ENCODE assay signal across 9 cellular contexts in the genomic region with DNA sequence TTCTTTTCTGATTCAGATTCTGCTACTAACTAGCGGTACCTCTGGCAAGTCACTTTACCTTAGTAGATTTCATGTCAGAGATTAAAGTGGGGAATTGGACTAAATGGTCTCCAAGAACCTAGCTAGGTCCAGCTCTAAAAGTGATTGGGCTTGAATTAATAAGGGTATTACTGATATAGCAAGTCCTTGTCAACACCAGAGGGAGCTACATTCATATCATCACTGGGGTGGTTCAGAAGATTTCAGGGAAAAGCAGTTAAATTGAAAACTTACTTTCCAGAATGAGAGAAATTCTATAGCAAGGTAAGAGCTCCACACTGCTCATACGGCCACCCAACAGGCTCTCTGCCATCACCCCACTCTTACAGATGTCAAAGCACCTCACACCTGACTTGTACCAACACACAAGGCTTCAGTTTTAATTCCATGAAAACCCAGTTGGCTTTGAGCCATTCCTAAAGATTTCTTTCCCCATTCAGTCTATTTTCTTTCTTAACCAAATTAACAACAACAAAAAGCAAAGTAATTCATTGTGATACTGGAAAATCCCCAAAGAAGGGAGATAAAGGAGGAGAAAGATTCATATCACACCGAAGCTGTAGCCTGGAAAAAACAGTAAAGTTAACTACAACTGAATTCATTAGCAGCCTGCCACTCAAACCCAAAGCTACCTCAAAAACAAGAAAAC. TPM values are rescaled to one million over a fixed set of nuclear protein-coding genes. Genes with fewer than 3 reads are reported as not detected.
DNase-seq lines count a peak whose midpoint lies in the region; ATAC-seq, FAIRE-seq and TF ChIP-seq lines count a peak whose summit lies in the region.
"Had no signal": no experiment of that assay in that cellular context is flagged by ENCODE, and none has a peak within 500 bp of the region (broad histone marks: within the 10 kb centered on the region; RNA-seq: fewer than 3 reads in every experiment).

No MANE protein-coding gene starts in this region.

- H3K4me1 Mint-ChIP-seq in Caco-2 (ENCODE audit: low read depth, unreplicated experiment) (peaks cover 13% of the 10 kb centered on the region), astrocyte (ENCODE audit: low read depth, unreplicated experiment) (peaks cover 12% of the 10 kb centered on the region)

- H4K20me1 ChIP-seq in astrocyte (ENCODE audit: insufficient read depth, low read length), result no peaks in the 10 kb centered on the region

- H3K27ac Mint-ChIP-seq in Caco-2 (ENCODE audit: unreplicated experiment) (no peak overlapping the region), astrocyte (ENCODE audit: unreplicated experiment) (no peak overlapping the region)

- DNase-seq in Caco-2 (peak in 1 of 2 experiments; percentile 49), HL-60 (ENCODE audit: low read depth in 1 of 2, low spot score in 1 of 2) (peak in 1 of 2 experiments; percentile 14), astrocyte (ENCODE audit: low read depth) (peak; percentile 36), NCI-H2081 treated with DMSO at 0.1 percent for 48 hours (lab: John Stamatoyannopoulos, UW) (no peak), omental fat pad (ENCODE audit: low spot score) (no peak), COLO668 (lab: John Stamatoyannopoulos, UW; ENCODE audit: unreplicated experiment) (no peak), SIG-M5 (lab: John Stamatoyannopoulos, UW) (no peak)

- H3K9ac ChIP-seq in astrocyte (ENCODE audit: low read length), result no peak overlapping the region

- peaks cover 6% of the 10 kb centered on the region for H3K36me3 Mint-ChIP-seq in Caco-2 (ENCODE audit: insufficient read depth, unreplicated experiment)
- peaks cover 4% of the 10 kb centered on the region for H3K36me3 Mint-ChIP-seq in astrocyte (ENCODE audit: low read depth, unreplicated experiment)

- H3K27me3 ChIP-seq in Caco-2 (replicated peaks; ENCODE audit: control insufficient read depth, insufficient read depth, low read length) (no peaks in the 10 kb centered on the region), HL-60 (ENCODE audit: insufficient read depth, poor library complexity, severe bottlenecking) (no peaks in the 10 kb centered on the region), astrocyte (ENCODE audit: insufficient read depth, low read length) (no peaks in the 10 kb centered on the region), layer of hippocampus (ENCODE audit: control insufficient read depth, insufficient read depth, low read length) (no peaks in the 10 kb centered on the region)
- H3K27me3 ChIP-seq: SJSA1 had no signal

- FAIRE-seq in astrocyte (lab: Jason Lieb, UNC), result peak; percentile 5

- no peaks in the 10 kb centered on the region for H3K9me3 Mint-ChIP-seq in Caco-2 (ENCODE audit: unreplicated experiment)
- no peaks in the 10 kb centered on the region for H3K9me3 Mint-ChIP-seq in astrocyte (ENCODE audit: unreplicated experiment)

- BruUV-seq in Caco-2 (replicated peaks; lab: Mats Ljungman, UMichigan), result no TSS peak

- POLR2A ChIA-PET in Caco-2 (lab: Charles Lee), result interaction anchor here (1.1 kb wide), 1 partner anchor 147 kb away, joined by 3 read pairs; a partner anchor contains a TSS

- H3K27me3 Mint-ChIP-seq in Caco-2 (ENCODE audit: insufficient read depth, unreplicated experiment) (no peaks in the 10 kb centered on the region), astrocyte (ENCODE audit: low read depth, unreplicated experiment) (no peaks in the 10 kb centered on the region)

- no peaks in the 10 kb centered on the region for H3K79me2 ChIP-seq in astrocyte (ENCODE audit: insufficient read depth, low read length)

- H3K4me2 ChIP-seq in astrocyte (ENCODE audit: low read length), result no peak overlapping the region

- H3K4me3 ChIP-seq in Caco-2 (ENCODE audit: low read depth, low read length) (no peak overlapping the region), HL-60 (replicated peaks; ENCODE audit: insufficient read depth, low read length) (no peak overlapping the region), astrocyte (ENCODE audit: insufficient read depth, low read depth, low read length) (no peak overlapping the region)
- H3K4me3 ChIP-seq: SJSA1 had no signal

- no peak overlapping the region for H2AFZ ChIP-seq in astrocyte (ENCODE audit: low read depth, low read length)

- no peak overlapping the region for H3K4me3 Mint-ChIP-seq in Caco-2 (ENCODE audit: unreplicated experiment)
- H3K4me3 Mint-ChIP-seq in astrocyte (ENCODE audit: unreplicated experiment), result no peak overlapping the region

- CTCF ChIA-PET in Caco-2 (lab: Charles Lee), result interaction anchor here (0.6 to 2.4 kb wide), 19 partner anchors 10 to 486 kb away, joined by 3 to 23 read pairs (median 4); a partner anchor contains a TSS

- no peak overlapping the region for H3K27ac ChIP-seq in HL-60 (replicated peaks)
- no peak overlapping the region for H3K27ac ChIP-seq in astrocyte (ENCODE audit: low read depth, low read length)
- peak overlapping the region; percentile 55 for H3K27ac ChIP-seq in layer of hippocampus (ENCODE audit: low read depth, low read length)
- H3K27ac ChIP-seq: SJSA1 had no signal

- no peak for ATAC-seq in omental fat pad (ENCODE audit: low FRiP score)

- H3K4me1 ChIP-seq in Caco-2, result peaks cover 7% of the 10 kb centered on the region; the same call in 1 of the 2 replicates
- peaks cover 7% of the 10 kb centered on the region for H3K4me1 ChIP-seq in astrocyte (ENCODE audit: insufficient read depth, low read length)
- H3K4me1 ChIP-seq: SJSA1 had no signal

- TF ChIP-seq CTCF in Caco-2 (IDR thresholded peaks at IDR 0.05; ENCODE audit: insufficient read depth in 1 of 2, low read depth in 1 of 2, low read length in 1 of 2, severe bottlenecking in 1 of 2, unreplicated experiment in 1 of 2) (peak; percentile 60 to 69), HL-60 (IDR thresholded peaks at IDR 0.05; ENCODE audit: insufficient read depth, low read length) (peak; percentile 22), astrocyte (IDR thresholded peaks at IDR 0.05; ENCODE audit: insufficient read depth, low read depth, low read length) (peak; percentile 62), omental fat pad (IDR thresholded peaks at IDR 0.05) (no peak)

- H3K36me3 ChIP-seq in Caco-2 (ENCODE audit: control insufficient read depth, insufficient read depth, low read length), result peaks cover 2% of the 10 kb centered on the region
- no peaks in the 10 kb centered on the region for H3K36me3 ChIP-seq in astrocyte (ENCODE audit: insufficient read depth, low read length)
- H3K36me3 ChIP-seq: SJSA1 had no signal

- H3K9me3 ChIP-seq in Caco-2 (0 out of 2 replicates have a peak, but pooled peaks cover 4% of the 10 kb centered on the region), astrocyte (ENCODE audit: insufficient read depth, low read depth, low read length) (no peaks in the 10 kb centered on the region)
- H3K9me3 ChIP-seq: SJSA1 had no signal

- intact Hi-C loops in Caco-2 (cut with micrococcal nuclease; ENCODE audit: unreplicated experiment), result loop anchor here (1.0 to 5.0 kb wide), 4 partner anchors 46 to 202 kb away; no protein-coding TSS in a partner anchor

RNA-seq across cellular contexts. Expression of a gene that starts 38.0 kb away (rescaled TPM):
- 1.6 and 3.0 TPM in 2 replicates for total RNA-seq in Caco-2 (2022)
- total RNA-seq in astrocyte, result 0.89 and 1.4 TPM in 2 replicates
- 10 to 100 TPM in 2 of 4 donors, 1 to 10 TPM in 2; 8.3 to 24.6 (median 16.2) TPM for total RNA-seq in omental fat pad
- total RNA-seq: SJSA1 had no signal

Comparison
In these comparisons a context has a peak if more than half of its experiments do, and no peak if none do; other contexts are left out.
1. CTCF ChIP-seq: peak in Caco-2 (2 of 2), HL-60 (single experiment) and astrocyte (single experiment); none in omental fat pad (0 of 3).